In genomic region chr1:246583056-246583440, GRCh38 we compare ENCODE assay signal across 14 cellular contexts. TPM values are rescaled to one million over a fixed set of nuclear protein-coding genes. Genes with fewer than 3 reads are reported as not detected.
DNase-seq lines count a peak whose midpoint lies in the region; ATAC-seq and TF ChIP-seq lines count a peak whose summit lies in the region.
"Had no signal": no experiment of that assay in that cellular context is flagged by ENCODE, and none has a peak within 500 bp of the region (broad histone marks: within the 10 kb centered on the region; RNA-seq: fewer than 3 reads in every experiment).

No MANE protein-coding gene starts in this region.

- peaks cover 54% of the 10 kb centered on the region for H3K36me3 Mint-ChIP-seq in HFFc6 (ENCODE audit: low read depth)
- H3K36me3 Mint-ChIP-seq in nephron progenitor cell (ENCODE audit: low read depth): peaks cover 18% of the 10 kb centered on the region
- H3K36me3 Mint-ChIP-seq in activated T-cell treated with anti-CD3 and anti-CD28 coated beads, Interleukin-2, amount 50 U/mL, for 24 hours (ENCODE audit: low read depth): peaks cover 60% of the 10 kb centered on the region
- H3K36me3 Mint-ChIP-seq in Calu3 (ENCODE audit: insufficient read depth, unreplicated experiment): no peaks in the 10 kb centered on the region

- H3K4me3 Mint-ChIP-seq in HFFc6 (no peak overlapping the region), nephron progenitor cell (no peak overlapping the region), Calu3 (ENCODE audit: low read depth, unreplicated experiment) (no peak overlapping the region)
- no peak overlapping the region for H3K4me3 Mint-ChIP-seq in activated T-cell treated with anti-CD3 and anti-CD28 coated beads, Interleukin-2, amount 50 U/mL, for 24 hours
- H3K4me3 Mint-ChIP-seq: B cell had no signal

- intact Hi-C loops in Calu3 (cut with micrococcal nuclease; ENCODE audit: unreplicated experiment): no loop called here

- no peak for ATAC-seq in HG03045 (IDR thresholded peaks at IDR 0.05; ENCODE audit: unreplicated experiment)

- H3K27me3 ChIP-seq in ectodermal cell (ENCODE audit: control insufficient read depth, insufficient read depth, low read length, poor library complexity, severe bottlenecking): no peaks in the 10 kb centered on the region

- H3K9me3 ChIP-seq in ectodermal cell (ENCODE audit: control insufficient read depth, low read length): no peaks in the 10 kb centered on the region
- H3K9me3 ChIP-seq: HAP-1, SK-N-SH had no signal

- peaks cover 87% of the 10 kb centered on the region for H3K4me1 Mint-ChIP-seq in HFFc6 (ENCODE audit: low read depth)
- H3K4me1 Mint-ChIP-seq in nephron progenitor cell: peaks cover 37% of the 10 kb centered on the region
- H3K4me1 Mint-ChIP-seq in activated T-cell treated with anti-CD3 and anti-CD28 coated beads, Interleukin-2, amount 50 U/mL, for 24 hours (ENCODE audit: low read depth): peaks cover 69% of the 10 kb centered on the region
- H3K4me1 Mint-ChIP-seq in Calu3 (ENCODE audit: low read depth, unreplicated experiment): peaks cover 13% of the 10 kb centered on the region

- H3K27ac ChIP-seq in 22Rv1 (peak overlapping the region; percentile 69), ectodermal cell (ENCODE audit: insufficient read depth, low read depth, low read length, poor library complexity, severe bottlenecking) (peak overlapping the region; percentile 56)

- BruUV-seq in Calu3 (replicated peaks; lab: Mats Ljungman, UMichigan): no TSS peak

- no peaks in the 10 kb centered on the region; the same call in 1 of the 2 replicates for H3K27me3 Mint-ChIP-seq in HFFc6 (ENCODE audit: insufficient read depth)
- no peaks in the 10 kb centered on the region for H3K27me3 Mint-ChIP-seq in nephron progenitor cell (ENCODE audit: low read depth, poor library complexity)
- H3K27me3 Mint-ChIP-seq in activated T-cell treated with anti-CD3 and anti-CD28 coated beads, Interleukin-2, amount 50 U/mL, for 24 hours: no peaks in the 10 kb centered on the region
- H3K27me3 Mint-ChIP-seq in Calu3 (ENCODE audit: unreplicated experiment): no peaks in the 10 kb centered on the region
- H3K27me3 Mint-ChIP-seq: B cell had no signal

- no peak overlapping the region for H3K4me3 ChIP-seq in ectodermal cell (ENCODE audit: insufficient read depth, low read depth, low read length)
- H3K4me3 ChIP-seq: HAP-1 had no signal

- TF ChIP-seq CTCF in 22Rv1 (IDR thresholded peaks at IDR 0.05) (no peak), HFFc6 (IDR thresholded peaks at IDR 0.05) (no peak), nephron progenitor cell (IDR thresholded peaks at IDR 0.05) (no peak), Calu3 (IDR thresholded peaks at IDR 0.05; ENCODE audit: unreplicated experiment) (no peak)

- no peaks in the 10 kb centered on the region for H3K36me3 ChIP-seq in ectodermal cell (ENCODE audit: control insufficient read depth, insufficient read depth, low read length)
- H3K36me3 ChIP-seq: HAP-1 had no signal

- H3K27ac Mint-ChIP-seq in HFFc6: peak overlapping the region; percentile 61
- H3K27ac Mint-ChIP-seq in nephron progenitor cell: peak overlapping the region; percentile 92
- H3K27ac Mint-ChIP-seq in activated T-cell treated with anti-CD3 and anti-CD28 coated beads, Interleukin-2, amount 50 U/mL, for 24 hours: no peak overlapping the region
- no peak overlapping the region for H3K27ac Mint-ChIP-seq in Calu3 (ENCODE audit: unreplicated experiment)
- H3K27ac Mint-ChIP-seq: B cell had no signal

- no CpG with 5 or more reads among the region's 2 CpGs for WGBS in ectodermal cell, 2 experiments

- H3K9me3 Mint-ChIP-seq in HFFc6 (no peaks in the 10 kb centered on the region), nephron progenitor cell (peaks cover 1% of the 10 kb centered on the region), Calu3 (ENCODE audit: low read depth, unreplicated experiment) (no peaks in the 10 kb centered on the region)
- no peaks in the 10 kb centered on the region for H3K9me3 Mint-ChIP-seq in activated T-cell treated with anti-CD3 and anti-CD28 coated beads, Interleukin-2, amount 50 U/mL, for 24 hours

- DNase-seq in HFFc6 (no peak), nephron progenitor cell (no peak), putamen (ENCODE audit: low spot score) (no peak), Calu3 (no peak)
- DNase-seq in activated T-cell treated with anti-CD3 and anti-CD28 coated beads, Interleukin-2, amount 50 U/mL, for 24 hours: no peak
- DNase-seq: activated T-cell treated with anti-CD3 and anti-CD28 coated beads, Interleukin-2, amount 50 U/mL, for 1 hour; erythroblast; NCI-H187; SK-N-SH had no signal

- CTCF ChIA-PET in Calu3 (lab: Charles Lee): no interaction called here

- H3K4me1 ChIP-seq in ectodermal cell (ENCODE audit: control insufficient read depth, insufficient read depth, low read length): no peaks in the 10 kb centered on the region

RNA-seq across cellular contexts. Expression of gene CNST, which starts 16.8 kb away (rescaled TPM):
- 10 to 100 TPM; 56.4 to 67.9 (median 59.6) TPM for total RNA-seq in HFFc6 (2021; fragmentation: NEBNext Ultra II Directional; extraction: Animal tissue kit (Norgen Biotek cat#: 25700))
- 15.0 TPM for polyA plus RNA-seq in ectodermal cell (2013, experiment 1 of 4)
- polyA plus RNA-seq in ectodermal cell (2013, experiment 2 of 4): 14.3 TPM
- polyA plus RNA-seq in ectodermal cell (2013, experiment 3 of 4): 10.8 TPM
- polyA plus RNA-seq in ectodermal cell (2013, experiment 4 of 4): 12.0 TPM
- total RNA-seq in Calu3 (2022): 21.7 and 22.5 TPM in 2 replicates

RNA-seq across cellular contexts. Expression of gene TFB2M, which starts 17.0 kb away (rescaled TPM):
- 10 to 100 TPM; 21.2 to 25.0 (median 23.0) TPM for total RNA-seq in HFFc6 (2021; fragmentation: NEBNext Ultra II Directional; extraction: Animal tissue kit (Norgen Biotek cat#: 25700))
- polyA plus RNA-seq in ectodermal cell (2013, experiment 1 of 4): 17.1 TPM
- 18.2 TPM for polyA plus RNA-seq in ectodermal cell (2013, experiment 2 of 4)
- 15.4 TPM for polyA plus RNA-seq in ectodermal cell (2013, experiment 3 of 4)
- 15.1 TPM for polyA plus RNA-seq in ectodermal cell (2013, experiment 4 of 4)
- total RNA-seq in Calu3 (2022): 21.8 and 23.0 TPM in 2 replicates

Comparison
In these comparisons a context has a peak if more than half of its experiments do, and no peak if none do; other contexts are left out.
1. H3K27ac Mint-ChIP-seq: peak in HFFc6 (single experiment) and nephron progenitor cell (single experiment); none in activated T-cell treated with anti-CD3 and anti-CD28 coated beads, Interleukin-2, amount 50 U/mL, for 24 hours (single experiment) and Calu3 (single experiment).